In genomic region chr17:48513653-48514482, GRCh38 we compare ENCODE assay signal across 21 cellular contexts. TPM values are rescaled to one million over a fixed set of nuclear protein-coding genes. Genes with fewer than 3 reads are reported as not detected.
DNase-seq lines count a peak whose midpoint lies in the region; ATAC-seq, FAIRE-seq and TF ChIP-seq lines count a peak whose summit lies in the region.
"Had no signal": no experiment of that assay in that cellular context is flagged by ENCODE, and none has a peak within 500 bp of the region (broad histone marks: within the 10 kb centered on the region; RNA-seq: fewer than 3 reads in every experiment).

No MANE protein-coding gene starts in this region.

- H3K36me3 ChIP-seq in BLaER1 (no peaks in the 10 kb centered on the region), Loucy (ENCODE audit: insufficient read depth, low read length) (no peaks in the 10 kb centered on the region), hepatocyte (replicated peaks; ENCODE audit: insufficient read depth, low read depth) (no peaks in the 10 kb centered on the region)
- H3K36me3 ChIP-seq: heart right ventricle, left ventricle myocardium inferior, pancreas, tibial artery, WERI-Rb-1 had no signal

- WGBS in hepatocyte (ENCODE audit: low lambda C conversion rate, missing lambda C conversion rate) = 6% methylated on average over 6 of the region's 6 CpGs

- no peaks in the 10 kb centered on the region for H3F3A ChIP-seq in Loucy (ENCODE audit: low read depth)

- no peaks in the 10 kb centered on the region for H3K9me2 ChIP-seq in Loucy (replicated peaks; ENCODE audit: low read depth, low read length)
- H3K9me2 ChIP-seq in hepatocyte (replicated peaks; ENCODE audit: insufficient read depth) = no peaks in the 10 kb centered on the region

- H3K4me2 ChIP-seq in BLaER1 = peak overlapping the region; percentile 5; the same call in 1 of the 2 replicates
- peak overlapping the region; percentile 2 for H3K4me2 ChIP-seq in Loucy (ENCODE audit: low read depth, low read length, poor library complexity, severe bottlenecking)
- peak overlapping the region; percentile 41 for H3K4me2 ChIP-seq in hepatocyte

- no peak for TF ChIP-seq POLR2A in GM12892 (IDR thresholded peaks at IDR 0.05; ENCODE audit: low read depth, low read length)

- H2AFZ ChIP-seq in Loucy (ENCODE audit: low read length) (no peak overlapping the region), hepatocyte (no peak overlapping the region)

- intact Hi-C loops in posterior vena cava (cut with DNase I) = no loop called here

- H3K9me3 ChIP-seq in BLaER1 (no peaks in the 10 kb centered on the region), Loucy (ENCODE audit: insufficient read depth, low read depth, low read length) (no peaks in the 10 kb centered on the region), hepatocyte (ENCODE audit: low read depth) (no peaks in the 10 kb centered on the region)
- H3K9me3 ChIP-seq: body of pancreas, heart right ventricle, left ventricle myocardium inferior, pancreas, tibial artery had no signal

- H3K27me3 ChIP-seq in BLaER1 (0 out of 2 replicates have a peak, but pooled peaks cover 12% of the 10 kb centered on the region), Loucy (ENCODE audit: insufficient read depth, low read length, poor library complexity, severe bottlenecking) (no peaks in the 10 kb centered on the region), hepatocyte (peaks cover 51% of the 10 kb centered on the region)

- H3K4me1 ChIP-seq in BLaER1 (peaks cover 8% of the 10 kb centered on the region; the same call in 1 of the 2 replicates), Loucy (ENCODE audit: insufficient read depth, low read length, poor library complexity, severe bottlenecking) (peaks cover 15% of the 10 kb centered on the region), hepatocyte (ENCODE audit: insufficient read depth) (peaks cover 13% of the 10 kb centered on the region)
- H3K4me1 ChIP-seq: body of pancreas, heart right ventricle, left ventricle myocardium inferior, tibial artery had no signal

- ATAC-seq in HG03460 (IDR thresholded peaks at IDR 0.05; ENCODE audit: unreplicated experiment) = no peak
- ATAC-seq: body of pancreas, heart right ventricle had no signal

- H3K79me2 ChIP-seq in Loucy (ENCODE audit: insufficient read depth, low read length) = no peaks in the 10 kb centered on the region
- H3K79me2 ChIP-seq in hepatocyte = no peaks in the 10 kb centered on the region

- FAIRE-seq in GM12892 (lab: Jason Lieb, UNC) (peak; percentile 78), RCC 7860 (lab: Jason Lieb, UNC) (no peak)
- FAIRE-seq: endothelial cell of umbilical vein, pancreas had no signal

- no peaks in the 10 kb centered on the region for H4K20me1 ChIP-seq in BLaER1
- no peaks in the 10 kb centered on the region for H4K20me1 ChIP-seq in Loucy (ENCODE audit: insufficient read depth, low read length, poor library complexity, severe bottlenecking)
- H4K20me1 ChIP-seq in hepatocyte (ENCODE audit: insufficient read depth, poor library complexity, severe bottlenecking) = no peaks in the 10 kb centered on the region

- no peak for TF ChIP-seq CTCF in Loucy (conservative IDR thresholded peaks at IDR 0.05; ENCODE audit: low read length)
- TF ChIP-seq CTCF in hepatocyte (IDR thresholded peaks at IDR 0.05; ENCODE audit: poor library complexity) = no peak

- DNase-seq in GM12892 (ENCODE audit: insufficient read length) (no peak), hepatocyte (ENCODE audit: low spot score) (no peak), NK-92 (lab: John Stamatoyannopoulos, UW; ENCODE audit: unreplicated experiment) (no peak), posterior vena cava (ENCODE audit: low spot score) (no peak), RCC 7860 (ENCODE audit: low spot score) (no peak)
- DNase-seq: body of pancreas; heart right ventricle; left ventricle myocardium inferior; pancreas; SHP77; stimulated activated CD4-positive, alpha-beta T cell treated with anti-CD3 and anti-CD28 coated beads, Interleukin-2, amount 100 ng/mL, for 24 hours; tibial artery; WERI-Rb-1 had no signal

- H3K4me3 ChIP-seq in BLaER1 (no peak overlapping the region), Loucy (ENCODE audit: low read length, poor library complexity, severe bottlenecking) (no peak overlapping the region), hepatocyte (no peak overlapping the region)
- H3K4me3 ChIP-seq: body of pancreas, coronary artery, heart right ventricle, left ventricle myocardium inferior, tibial artery had no signal

- H3K9ac ChIP-seq in BLaER1 (no peak overlapping the region), Loucy (ENCODE audit: low read depth, low read length, poor library complexity, severe bottlenecking) (no peak overlapping the region)

- no peak overlapping the region for H3K27ac ChIP-seq in BLaER1
- H3K27ac ChIP-seq in hepatocyte = peak overlapping the region; percentile 19
- H3K27ac ChIP-seq: body of pancreas, coronary artery, heart right ventricle, left ventricle myocardium inferior, pancreas, tibial artery, WERI-Rb-1 had no signal

RNA-seq across cellular contexts. Expression of gene HOXB1, which starts 16.9 kb away (rescaled TPM):
- not detected for polyA plus RNA-seq in GM12892 (2012; ENCODE audit: missing spikeins)
- total RNA-seq in hepatocyte = not detected in 2 replicates
- not detected in 2 replicates for polyA plus RNA-seq in hepatocyte
- total RNA-seq in posterior vena cava = not detected
- total RNA-seq: activated naive CD4-positive, alpha-beta T cell treated with anti-CD3 and anti-CD28 coated beads, Interleukin-2, amount 50 U/mL, for 72 hours; body of pancreas; endothelial cell of umbilical vein; heart right ventricle; left ventricle myocardium inferior; myocyte; pancreas had no signal
- polyA plus RNA-seq: endothelial cell of umbilical vein, heart right ventricle, immature natural killer cell, pancreas had no signal

RNA-seq across cellular contexts. Expression of gene HOXB2, which starts 31.0 kb away (rescaled TPM):
- 2.8 TPM for polyA plus RNA-seq in GM12892 (2012; ENCODE audit: missing spikeins)
- total RNA-seq in hepatocyte (5.6 and 6.7 TPM in 2 replicates), posterior vena cava (10 to 100 TPM; 18.9 to 22.3 TPM)
- 20.7 and 29.9 TPM in 2 replicates for polyA plus RNA-seq in hepatocyte
